In genomic region chr2:203667838-203668237, GRCh38 we compare ENCODE assay signal across 22 cellular contexts. TPM values are rescaled to one million over a fixed set of nuclear protein-coding genes. Genes with fewer than 3 reads are reported as not detected.
"Had no signal": no experiment of that assay in that cellular context is flagged by ENCODE, and none has a peak within 500 bp of the region (broad histone marks: within the 10 kb centered on the region; RNA-seq: fewer than 3 reads in every experiment).

No MANE protein-coding gene starts in this region.

- DNase-seq: effector CD4-positive, alpha-beta T cell; endodermal cell; erythroblast; foreskin melanocyte; heart left ventricle; hippocampal formation; left colon; left ventricle myocardium superior; mesendoderm; naive B cell; sigmoid colon; stimulated activated CD4-positive, alpha-beta T cell treated with anti-CD3 and anti-CD28 coated beads, Interleukin-2, amount 100 ng/mL, for 24 hours; stimulated activated CD4-positive, alpha-beta T cell treated with anti-CD3 and anti-CD28 coated beads, Interleukin-4, amount 100 ng/mL, for 4 hours; stimulated activated naive B cell treated with anti-CD40 and anti-IgM and Interleukin-4, amounts not matched to agents 10 μg/mL and 1 μg/mL and 100 μg/mL, for 72 hours; trophoblast cell had no signal

- ATAC-seq: heart left ventricle, left colon, left ventricle myocardium superior had no signal

- H3K36me3 ChIP-seq: heart left ventricle, sigmoid colon had no signal

- H3K27ac Mint-ChIP-seq: endodermal cell; naive B cell; stimulated activated naive B cell treated with anti-CD40 and anti-IgM and Interleukin-4, amounts not matched to agents 10 μg/mL and 1 μg/mL and 100 μg/mL, for 72 hours had no signal

- H3K4me3 ChIP-seq: coronary artery, heart left ventricle, lung, sigmoid colon, skin epidermis had no signal

- H3K27ac ChIP-seq: coronary artery, heart left ventricle, sigmoid colon, skin epidermis had no signal

- H3K9me3 Mint-ChIP-seq: endodermal cell had no signal

- H3K27me3 ChIP-seq: heart left ventricle, sigmoid colon had no signal

- H3K36me3 Mint-ChIP-seq: naive B cell; stimulated activated naive B cell treated with anti-CD40 and anti-IgM and Interleukin-4, amounts not matched to agents 10 μg/mL and 1 μg/mL and 100 μg/mL, for 72 hours had no signal

- H3K9me3 ChIP-seq: heart left ventricle, sigmoid colon had no signal

- H3K4me3 Mint-ChIP-seq: endodermal cell; naive B cell; stimulated activated naive B cell treated with anti-CD40 and anti-IgM and Interleukin-4, amounts not matched to agents 10 μg/mL and 1 μg/mL and 100 μg/mL, for 72 hours had no signal

- H3K4me1 ChIP-seq: heart left ventricle, sigmoid colon had no signal

- H3K4me1 Mint-ChIP-seq: naive B cell had no signal

RNA-seq across cellular contexts. Expression of gene CD28, which starts 38.6 kb away (rescaled TPM):
- total RNA-seq: endodermal cell, kidney epithelial cell, osteocyte had no signal
- polyA plus RNA-seq: endothelial cell of umbilical vein, neural cell had no signal
